ENCODE assay signal across 8 cellular contexts in genomic region chr12:12719496-12719895, GRCh38. TPM values are rescaled to one million over a fixed set of nuclear protein-coding genes. Genes with fewer than 3 reads are reported as not detected.
DNase-seq lines count a peak whose midpoint lies in the region; ATAC-seq and TF ChIP-seq lines count a peak whose summit lies in the region.

No MANE protein-coding gene starts in this region.

- no peaks in the 10 kb centered on the region for H3K27me3 ChIP-seq in naive thymus-derived CD4-positive, alpha-beta T cell (ENCODE audit: control insufficient read depth in 2 of 2, insufficient read depth in 2 of 2, low read length in 2 of 2)

- H3K9me3 Mint-ChIP-seq in naive thymus-derived CD4-positive, alpha-beta T cell = peaks cover 0 to 2% (median 0%) of the 10 kb centered on the region in 11 donors

- H3K4me3 ChIP-seq in choroid plexus epithelial cell (ENCODE audit: low read depth, low read length) = peak overlapping the region; percentile 97
- peak overlapping the region; percentile 94 for H3K4me3 ChIP-seq in naive thymus-derived CD4-positive, alpha-beta T cell (ENCODE audit: low read length)

- no peaks in the 10 kb centered on the region for H3K27me3 Mint-ChIP-seq in naive thymus-derived CD4-positive, alpha-beta T cell

- no peak for ATAC-seq in naive thymus-derived CD4-positive, alpha-beta T cell
- ATAC-seq in GM21447 (IDR thresholded peaks at IDR 0.05; ENCODE audit: unreplicated experiment) (no peak), HG03460 (IDR thresholded peaks at IDR 0.05; ENCODE audit: unreplicated experiment) (no peak)

- H3K4me1 Mint-ChIP-seq in naive thymus-derived CD4-positive, alpha-beta T cell = peaks cover 27 to 49% (median 37%) of the 10 kb centered on the region in 7 donors

- peaks cover 20 to 54% (median 41%) of the 10 kb centered on the region in 5 donors for H3K36me3 Mint-ChIP-seq in naive thymus-derived CD4-positive, alpha-beta T cell

- peak overlapping the region; percentile 97 to 99 (median 98) for H3K27ac Mint-ChIP-seq in naive thymus-derived CD4-positive, alpha-beta T cell

- peaks cover 16 to 36% (median 31%) of the 10 kb centered on the region in 3 experiments for H3K36me3 ChIP-seq in naive thymus-derived CD4-positive, alpha-beta T cell (ENCODE audit: control insufficient read depth in 2 of 3, insufficient read depth in 3 of 3, low read length in 3 of 3)

- CTCF ChIA-PET in naive thymus-derived CD4-positive, alpha-beta T cell (lab: Charles Lee) = interaction anchor here (0.9 to 4.1 kb wide), 3 partner anchors 17 to 363 kb away, joined by 3 to 27 read pairs (median 4); no protein-coding TSS in a partner anchor

- TF ChIP-seq CTCF in choroid plexus epithelial cell (conservative IDR thresholded peaks at IDR 0.05; ENCODE audit: low read depth, low read length) = no peak

- intact Hi-C loops in naive thymus-derived CD4-positive, alpha-beta T cell (cut with micrococcal nuclease) = loop anchor here (5.0 kb wide), 4 partner anchors 107 to 1067 kb away; partner anchors contain the start of gene CREBL2 (in 1 of the 2)

- DNase-seq in NCI-H1105 treated with DMSO at 0.1 percent for 48 hours (lab: John Stamatoyannopoulos, UW) (peak; percentile 29), NCI-H1105 (lab: John Stamatoyannopoulos, UW) (no peak), NOMO-1 treated with dmso at 0.1 percent for 144 hours (lab: John Stamatoyannopoulos, UW; ENCODE audit: unreplicated experiment) (peak; percentile 65), choroid plexus epithelial cell (ENCODE audit: low read depth) (peak; percentile 35), nucleus accumbens (lab: John Stamatoyannopoulos, UW) (no peak)
- peak in 2 of 9 donors; percentile 18 to 20 for DNase-seq in naive thymus-derived CD4-positive, alpha-beta T cell

- peaks cover 11 to 22% of the 10 kb centered on the region in 2 donors for H3K4me1 ChIP-seq in naive thymus-derived CD4-positive, alpha-beta T cell (ENCODE audit: control insufficient read depth in 2 of 2, insufficient read depth in 2 of 2, low read length in 2 of 2)

- POLR2A ChIA-PET in naive thymus-derived CD4-positive, alpha-beta T cell (lab: Charles Lee) = interaction anchor here (0.5 to 35.7 kb wide), 12 partner anchors 3 to 361 kb away, joined by 3 to 1179 read pairs (median 8); partner anchors contain the start of genes BORCS5, CDKN1B, CREBL2 and GPR19

- no peaks in the 10 kb centered on the region for H3K9me3 ChIP-seq in naive thymus-derived CD4-positive, alpha-beta T cell (ENCODE audit: control insufficient read depth in 2 of 3, low read length in 3 of 3)

- H3K4me3 Mint-ChIP-seq in naive thymus-derived CD4-positive, alpha-beta T cell = peak overlapping the region; percentile 87 to 100 (median 98)

- H3K27ac ChIP-seq in naive thymus-derived CD4-positive, alpha-beta T cell (ENCODE audit: low read depth, low read length) = peak overlapping the region; percentile 99

RNA-seq across cellular contexts. Expression of gene CDKN1B, which starts 2.3 kb away (rescaled TPM):
- 100 to 1,000 TPM; 105 to 205 (median 191) TPM for total RNA-seq in naive thymus-derived CD4-positive, alpha-beta T cell
- polyA plus RNA-seq in naive thymus-derived CD4-positive, alpha-beta T cell = 10 to 100 TPM; 15.1 to 32.8 TPM

RNA-seq across cellular contexts. Expression of gene GPR19, which starts 23.5 kb away (rescaled TPM):
- total RNA-seq in naive thymus-derived CD4-positive, alpha-beta T cell = 10 to 100 TPM in 1 of 5 experiments, 1 to 10 TPM in 3, under 1 TPM in 1; 0.69 to 10.4 (median 2.7) TPM
- polyA plus RNA-seq in naive thymus-derived CD4-positive, alpha-beta T cell = under 1 TPM; 0.17 to 0.52 TPM

Comparison
In these comparisons a context has a peak if more than half of its experiments do, and no peak if none do; other contexts are left out.
1. DNase-seq: peak in NCI-H1105 treated with DMSO at 0.1 percent for 48 hours (single experiment), NOMO-1 treated with dmso at 0.1 percent for 144 hours (single experiment) and choroid plexus epithelial cell (single experiment); none in NCI-H1105 (single experiment) and nucleus accumbens (0 of 56).